ENCODE assay signal across 16 cellular contexts in the genomic region with DNA sequence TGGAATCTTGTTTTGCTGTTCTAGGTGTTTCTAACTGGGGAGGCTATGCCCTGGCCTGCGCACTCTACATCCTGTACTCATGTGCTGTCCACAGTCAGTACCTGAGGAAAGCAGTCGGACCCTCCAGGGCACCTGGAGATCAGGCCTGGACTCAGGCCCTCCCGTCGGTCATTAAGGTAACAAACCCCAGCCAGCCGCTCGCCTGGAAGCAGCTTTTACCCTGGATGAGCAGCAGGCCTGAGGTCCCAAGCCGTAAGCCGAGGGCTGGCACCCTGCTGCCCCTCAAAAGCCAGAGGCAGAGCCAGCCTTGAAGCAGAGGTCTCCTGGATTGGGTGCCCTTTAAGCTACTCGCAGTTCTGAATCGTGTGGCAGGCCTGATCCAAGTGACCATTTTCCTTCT. TPM values are rescaled to one million over a fixed set of nuclear protein-coding genes. Genes with fewer than 3 reads are reported as not detected.
A peak's percentile ranks its signal among the peaks of the same experiment; 100 is the strongest.
DNase-seq lines count a peak whose midpoint lies in the region; ATAC-seq and TF ChIP-seq lines count a peak whose summit lies in the region.
"Had no signal": no experiment of that assay in that cellular context is flagged by ENCODE, and none has a peak within 500 bp of the region (broad histone marks: within the 10 kb centered on the region; RNA-seq: fewer than 3 reads in every experiment).

No MANE protein-coding gene starts in this region.

- peaks cover 17% of the 10 kb centered on the region for H3K36me3 ChIP-seq in CD4-positive, alpha-beta memory T cell (ENCODE audit: insufficient read depth, low read length)
- peaks cover 2 to 100% (median 52%) of the 10 kb centered on the region in 6 donors for H3K36me3 ChIP-seq in spleen

- no peaks in the 10 kb centered on the region for H3K27me3 ChIP-seq in CD4-positive, alpha-beta memory T cell (ENCODE audit: insufficient read depth, low read length)
- H3K27me3 ChIP-seq in spleen (replicated peaks in 1 of 7): no peaks in the 10 kb centered on the region
- H3K27me3 ChIP-seq: BLaER1 treated with 17β-estradiol and CSF1 and Interleukin-3, amounts not matched to agents 10 nM and 100 nM had no signal

- no peaks in the 10 kb centered on the region for H3K9me3 ChIP-seq in CD4-positive, alpha-beta memory T cell (ENCODE audit: control insufficient read depth in 1 of 2, low read length in 2 of 2)
- H3K9me3 ChIP-seq in T-helper 17 cell (ENCODE audit: control insufficient read depth, low read length, poor library complexity, severe bottlenecking) (no peaks in the 10 kb centered on the region), spleen (no peaks in the 10 kb centered on the region)

- no peak overlapping the region for H3K4me3 Mint-ChIP-seq in T-helper 2 cell treated with Interferon-gamma antibody and Interleukin-4, amounts not matched to agents 5 μg/mL and 100 μg/mL, for 36 hours
- H3K4me3 Mint-ChIP-seq in CD4-positive, alpha-beta memory T cell: no peak overlapping the region
- H3K4me3 Mint-ChIP-seq in T-helper 17 cell: no peak overlapping the region
- H3K4me3 Mint-ChIP-seq: CD4-positive, CD25-positive, alpha-beta regulatory T cell had no signal

- H3K4me1 ChIP-seq in CD4-positive, alpha-beta memory T cell (ENCODE audit: insufficient read depth, low read length): peaks cover 2% of the 10 kb centered on the region
- peaks cover 0 to 15% (median 6%) of the 10 kb centered on the region in 6 donors for H3K4me1 ChIP-seq in spleen

- TF ChIP-seq CTCF in spleen (IDR thresholded peaks at IDR 0.05 in 8 of 11, conservative IDR thresholded peaks at IDR 0.05 in 3 of 11): no peak

- no peak overlapping the region for H3K27ac ChIP-seq in CD4-positive, alpha-beta memory T cell (ENCODE audit: low read depth, low read length)
- H3K27ac ChIP-seq in spleen: no peak overlapping the region
- H3K27ac ChIP-seq: HL-60 had no signal

- H3K36me3 Mint-ChIP-seq in T-helper 2 cell treated with Interferon-gamma antibody and Interleukin-4, amounts not matched to agents 5 μg/mL and 100 μg/mL, for 36 hours (ENCODE audit: low read depth): peaks cover 56% of the 10 kb centered on the region
- H3K36me3 Mint-ChIP-seq in CD4-positive, alpha-beta memory T cell: peaks cover 38 to 56% of the 10 kb centered on the region in 2 donors
- peaks cover 14% of the 10 kb centered on the region for H3K36me3 Mint-ChIP-seq in T-helper 17 cell (ENCODE audit: low read depth)

- no peaks in the 10 kb centered on the region for H3K9me3 Mint-ChIP-seq in T-helper 2 cell treated with Interferon-gamma antibody and Interleukin-4, amounts not matched to agents 5 μg/mL and 100 μg/mL, for 36 hours
- no peaks in the 10 kb centered on the region for H3K9me3 Mint-ChIP-seq in CD4-positive, alpha-beta memory T cell
- H3K9me3 Mint-ChIP-seq: CD4-positive, CD25-positive, alpha-beta regulatory T cell had no signal

- TF ChIP-seq POLR2A in spleen (IDR thresholded peaks at IDR 0.05): no peak
- TF ChIP-seq POLR2A in erythroblast (IDR thresholded peaks at IDR 0.05; ENCODE audit: low read length): no peak

- no peaks in the 10 kb centered on the region for H3K27me3 Mint-ChIP-seq in T-helper 2 cell treated with Interferon-gamma antibody and Interleukin-4, amounts not matched to agents 5 μg/mL and 100 μg/mL, for 36 hours (ENCODE audit: low read depth)
- no peaks in the 10 kb centered on the region for H3K27me3 Mint-ChIP-seq in CD4-positive, alpha-beta memory T cell
- no peaks in the 10 kb centered on the region for H3K27me3 Mint-ChIP-seq in T-helper 17 cell
- H3K27me3 Mint-ChIP-seq: CD4-positive, CD25-positive, alpha-beta regulatory T cell had no signal

- H3K27ac Mint-ChIP-seq in T-helper 2 cell treated with Interferon-gamma antibody and Interleukin-4, amounts not matched to agents 5 μg/mL and 100 μg/mL, for 36 hours: peak overlapping the region; percentile 67
- peak overlapping the region in 5 of 7 donors; percentile 66 to 81 (median 70) for H3K27ac Mint-ChIP-seq in CD4-positive, alpha-beta memory T cell
- peak overlapping the region; percentile 81 for H3K27ac Mint-ChIP-seq in T-helper 17 cell

- POLR2A ChIA-PET in CD4-positive, alpha-beta memory T cell (lab: Charles Lee; ENCODE audit: partially characterized antibody): interaction anchor here (1.6 to 23.5 kb wide), 2 partner anchors 10 to 33 kb away, joined by 4 to 963 read pairs; partner anchors contain the start of gene GPR68

- intact Hi-C loops in CD4-positive, alpha-beta memory T cell (cut with micrococcal nuclease): loop anchor here (5.0 kb wide), 1 partner anchor 37 kb away; no protein-coding TSS in a partner anchor
- intact Hi-C loops in spleen (cut with DNase I; ENCODE audit: low total_unique reads): no loop called here

- ATAC-seq in T-helper 17 cell: no peak
- ATAC-seq: GM12878, HCT116 had no signal

- peaks cover 7% of the 10 kb centered on the region for H3K4me1 Mint-ChIP-seq in T-helper 2 cell treated with Interferon-gamma antibody and Interleukin-4, amounts not matched to agents 5 μg/mL and 100 μg/mL, for 36 hours (ENCODE audit: low read depth)
- peaks cover 5 to 17% (median 8%) of the 10 kb centered on the region in 4 donors for H3K4me1 Mint-ChIP-seq in CD4-positive, alpha-beta memory T cell
- peaks cover 6% of the 10 kb centered on the region for H3K4me1 Mint-ChIP-seq in T-helper 17 cell

- CTCF ChIA-PET in CD4-positive, alpha-beta memory T cell (lab: Charles Lee; ENCODE audit: partially characterized antibody): interaction anchor here (0.6 to 1.7 kb wide), 6 partner anchors 27 to 824 kb away, joined by 3 to 6 read pairs (median 4); no protein-coding TSS in a partner anchor

- 91 to 98% (median 96%) methylated on average over 8 to 10 of the region's 10 CpGs for WGBS in spleen, 5 donors

- H3K4me3 ChIP-seq in CD4-positive, alpha-beta memory T cell (ENCODE audit: low read length in 2 of 2): no peak overlapping the region
- no peak overlapping the region for H3K4me3 ChIP-seq in spleen
- H3K4me3 ChIP-seq: BLaER1 treated with 17β-estradiol and CSF1 and Interleukin-3, amounts not matched to agents 10 nM and 100 nM; GM12878 had no signal

- DNase-seq in T-helper 2 cell treated with Interferon-gamma antibody and Interleukin-4, amounts not matched to agents 5 μg/mL and 100 μg/mL, for 36 hours (ENCODE audit: low spot score): no peak
- no peak for DNase-seq in T-helper 2 cell
- DNase-seq in CD4-positive, alpha-beta memory T cell: no peak
- no peak for DNase-seq in T-helper 17 cell
- peak; percentile 37 for DNase-seq in spleen
- DNase-seq in erythroblast (lab: John Stamatoyannopoulos, UW): no peak
- no peak for DNase-seq in NOMO-1 treated with dmso at 0.1 percent for 144 hours (lab: John Stamatoyannopoulos, UW; ENCODE audit: unreplicated experiment)
- DNase-seq: 8988T; ACHN; Calu3; CD4-positive, CD25-positive, alpha-beta regulatory T cell; DMS79 had no signal

RNA-seq across cellular contexts. Expression of gene GPR68, which starts 29.1 kb away (rescaled TPM):
- total RNA-seq in CD4-positive, alpha-beta memory T cell: 10 to 100 TPM; 10.6 to 10.8 TPM
- 1 to 10 TPM; 3.0 to 8.3 TPM for polyA plus RNA-seq in CD4-positive, alpha-beta memory T cell
- total RNA-seq in T-helper 17 cell (10 to 100 TPM in 1 of 2 donors, 1 to 10 TPM in 1; 7.6 to 12.4 TPM), spleen (1 to 10 TPM; 1.9 to 5.2 (median 3.2) TPM)
- 1 to 10 TPM in 2 of 3 donors, under 1 TPM in 1; 0.50 to 1.7 (median 1.3) TPM for polyA plus RNA-seq in spleen
- total RNA-seq: Calu3 had no signal
